Comparison of ENCODE assay signal across 24 cellular contexts in the genomic region with DNA sequence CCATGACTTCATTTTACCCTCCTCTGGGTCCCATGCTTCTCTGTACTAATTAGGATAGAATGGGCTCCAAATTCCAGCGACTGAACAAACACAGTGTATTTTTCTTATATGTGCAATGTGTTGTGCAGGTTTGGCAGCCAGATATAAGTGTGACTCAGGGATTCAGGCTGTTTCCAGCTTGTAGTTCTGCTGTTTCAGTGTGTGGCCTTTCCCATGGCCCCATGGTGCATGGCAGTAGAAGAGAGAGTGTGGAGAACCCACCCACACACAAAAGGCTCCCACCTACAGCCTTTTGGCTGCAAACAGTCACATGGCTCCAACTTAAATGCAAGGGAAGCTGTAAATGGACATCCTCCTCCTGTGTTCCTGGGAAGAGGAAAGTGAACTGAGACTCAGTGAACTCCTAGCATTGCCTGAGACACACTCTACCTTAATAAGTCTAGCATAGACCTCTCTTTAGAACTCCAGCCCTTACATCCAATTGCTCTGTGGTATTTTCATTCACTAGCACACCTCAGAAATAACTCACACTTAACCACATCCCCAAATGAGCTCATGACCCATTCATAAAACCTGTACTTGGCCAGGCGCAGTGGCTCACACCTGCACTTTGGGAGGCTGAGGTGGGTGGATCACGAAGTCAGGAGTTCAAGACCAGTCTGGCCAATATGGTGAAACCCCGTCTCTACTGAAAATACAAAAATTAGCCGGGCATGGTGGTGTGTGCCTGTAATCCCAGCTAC. TPM values are rescaled to one million over a fixed set of nuclear protein-coding genes. Genes with fewer than 3 reads are reported as not detected.
DNase-seq lines count a peak whose midpoint lies in the region; ATAC-seq and TF ChIP-seq lines count a peak whose summit lies in the region.
"Had no signal": no experiment of that assay in that cellular context is flagged by ENCODE, and none has a peak within 500 bp of the region (broad histone marks: within the 10 kb centered on the region; RNA-seq: fewer than 3 reads in every experiment).

No MANE protein-coding gene starts in this region.

- H3K36me3 Mint-ChIP-seq in activated CD8-positive, alpha-beta T cell treated with anti-CD3 and anti-CD28 coated beads for 36 hours (ENCODE audit: low read depth), result no peaks in the 10 kb centered on the region
- no peaks in the 10 kb centered on the region for H3K36me3 Mint-ChIP-seq in activated CD8-positive, alpha-beta T cell treated with anti-CD3 and anti-CD28 coated beads, Interleukin-2, amount 10 ng/mL, durations not matched to agents 7 days and 5 days (ENCODE audit: low read depth)
- H3K36me3 Mint-ChIP-seq: natural killer cell treated with Interleukin-12 subunit alpha and Interleukin-12 subunit beta and Interleukin-15 and Interleukin-18, amount 100 ng/mL, for 72 hours; type B pancreatic cell had no signal

- peaks cover 18% of the 10 kb centered on the region for H3K27me3 Mint-ChIP-seq in activated CD8-positive, alpha-beta T cell treated with anti-CD3 and anti-CD28 coated beads for 36 hours
- H3K27me3 Mint-ChIP-seq in activated CD8-positive, alpha-beta T cell treated with anti-CD3 and anti-CD28 coated beads, Interleukin-2, amount 10 ng/mL, durations not matched to agents 7 days and 5 days (ENCODE audit: low read depth), result peaks cover 29% of the 10 kb centered on the region

- ATAC-seq in activated CD8-positive, alpha-beta T cell treated with anti-CD3 and anti-CD28 coated beads for 36 hours, result peak; percentile 45
- no peak for ATAC-seq in activated CD8-positive, alpha-beta T cell treated with anti-CD3 and anti-CD28 coated beads, Interleukin-2, amount 10 ng/mL, durations not matched to agents 7 days and 5 days
- ATAC-seq in GM21723 (IDR thresholded peaks at IDR 0.05; ENCODE audit: unreplicated experiment), result peak; percentile 52
- no peak for ATAC-seq in HG02678 (IDR thresholded peaks at IDR 0.05; ENCODE audit: unreplicated experiment)
- ATAC-seq: natural killer cell treated with Interleukin-12 subunit alpha and Interleukin-12 subunit beta and Interleukin-15 and Interleukin-18, amount 100 ng/mL, for 72 hours had no signal

- intact Hi-C loops in activated CD8-positive, alpha-beta T cell treated with anti-CD3 and anti-CD28 coated beads for 36 hours (cut with micrococcal nuclease), result no loop called here

- H3K9me3 ChIP-seq in MG63, result no peaks in the 10 kb centered on the region

- H3K4me3 ChIP-seq in MG63 (no peak overlapping the region), H7 (ENCODE audit: insufficient read depth, low read depth, low read length) (no peak overlapping the region)

- DNase-seq in activated CD8-positive, alpha-beta T cell treated with anti-CD3 and anti-CD28 coated beads for 36 hours, result peak; percentile 15
- no peak for DNase-seq in activated CD8-positive, alpha-beta T cell treated with anti-CD3 and anti-CD28 coated beads, Interleukin-2, amount 10 ng/mL, durations not matched to agents 7 days and 5 days
- DNase-seq in MG63, result peak; percentile 60
- DNase-seq in middle frontal gyrus (ENCODE audit: extremely low spot score, low spot score), result peak; percentile 16
- no peak for DNase-seq in H7
- DNase-seq in HUDEP-2 (lab: John Stamatoyannopoulos, UW; ENCODE audit: unreplicated experiment in 76 of 76), result no peak
- DNase-seq: 8988T; activated effector memory CD4-positive, alpha-beta T cell treated with anti-CD3 and anti-CD28 coated beads, Interleukin-2, amount 50 U/mL, for 16 hours; amniotic stem cell; C1 segment of cervical spinal cord; caudate nucleus; DMS 273 treated with DMSO at 0.1 percent for 48 hours; erythroblast; KG1; left cardiac atrium; mesendoderm; NCI-H1048; NCI-H510A; stimulated activated CD4-positive, alpha-beta T cell treated with anti-CD3 and anti-CD28 coated beads, Interleukin-1b, Interleukin-23, amount 100 ng/mL, for 48 hours had no signal

- H3K36me3 ChIP-seq in MG63, result no peaks in the 10 kb centered on the region
- no peaks in the 10 kb centered on the region for H3K36me3 ChIP-seq in H7 (replicated peaks; ENCODE audit: control insufficient read depth, insufficient read depth, low read length)

- no peaks in the 10 kb centered on the region for H3K9me3 Mint-ChIP-seq in activated CD8-positive, alpha-beta T cell treated with anti-CD3 and anti-CD28 coated beads for 36 hours
- no peaks in the 10 kb centered on the region for H3K9me3 Mint-ChIP-seq in activated CD8-positive, alpha-beta T cell treated with anti-CD3 and anti-CD28 coated beads, Interleukin-2, amount 10 ng/mL, durations not matched to agents 7 days and 5 days (ENCODE audit: insufficient read depth)
- H3K9me3 Mint-ChIP-seq: natural killer cell treated with Interleukin-12 subunit alpha and Interleukin-12 subunit beta and Interleukin-15 and Interleukin-18, amount 100 ng/mL, for 72 hours; stimulated activated naive CD8-positive, alpha-beta T cell treated with anti-CD3 and anti-CD28 coated beads, Interleukin-15, Interleukin-2, amounts not matched to agents 100 ng/mL and 50 ng/mL, for 24 hours; type B pancreatic cell had no signal

- TF ChIP-seq CTCF in activated CD8-positive, alpha-beta T cell treated with anti-CD3 and anti-CD28 coated beads for 36 hours (IDR thresholded peaks at IDR 0.05), result no peak

- no peaks in the 10 kb centered on the region for H3K4me1 Mint-ChIP-seq in activated CD8-positive, alpha-beta T cell treated with anti-CD3 and anti-CD28 coated beads for 36 hours (ENCODE audit: low read depth)
- no peaks in the 10 kb centered on the region for H3K4me1 Mint-ChIP-seq in activated CD8-positive, alpha-beta T cell treated with anti-CD3 and anti-CD28 coated beads, Interleukin-2, amount 10 ng/mL, durations not matched to agents 7 days and 5 days (ENCODE audit: low read depth)

- no peak overlapping the region for H3K27ac Mint-ChIP-seq in activated CD8-positive, alpha-beta T cell treated with anti-CD3 and anti-CD28 coated beads for 36 hours
- H3K27ac Mint-ChIP-seq in activated CD8-positive, alpha-beta T cell treated with anti-CD3 and anti-CD28 coated beads, Interleukin-2, amount 10 ng/mL, durations not matched to agents 7 days and 5 days, result no peak overlapping the region
- H3K27ac Mint-ChIP-seq: natural killer cell treated with Interleukin-12 subunit alpha and Interleukin-12 subunit beta and Interleukin-15 and Interleukin-18, amount 100 ng/mL, for 72 hours; stimulated activated naive CD8-positive, alpha-beta T cell treated with anti-CD3 and anti-CD28 coated beads, Interleukin-15, Interleukin-2, amounts not matched to agents 100 ng/mL and 50 ng/mL, for 24 hours; type B pancreatic cell had no signal

- no peaks in the 10 kb centered on the region for H3K27me3 ChIP-seq in MG63
- no peaks in the 10 kb centered on the region; the same call in 1 of the 2 replicates for H3K27me3 ChIP-seq in H7 (ENCODE audit: control insufficient read depth, insufficient read depth, low read length)

- H3K4me3 Mint-ChIP-seq in activated CD8-positive, alpha-beta T cell treated with anti-CD3 and anti-CD28 coated beads for 36 hours, result no peak overlapping the region
- H3K4me3 Mint-ChIP-seq in activated CD8-positive, alpha-beta T cell treated with anti-CD3 and anti-CD28 coated beads, Interleukin-2, amount 10 ng/mL, durations not matched to agents 7 days and 5 days, result no peak overlapping the region
- H3K4me3 Mint-ChIP-seq: natural killer cell treated with Interleukin-12 subunit alpha and Interleukin-12 subunit beta and Interleukin-15 and Interleukin-18, amount 100 ng/mL, for 72 hours; stimulated activated naive CD8-positive, alpha-beta T cell treated with anti-CD3 and anti-CD28 coated beads, Interleukin-15, Interleukin-2, amounts not matched to agents 100 ng/mL and 50 ng/mL, for 24 hours; type B pancreatic cell had no signal

- CTCF ChIA-PET in activated CD8-positive, alpha-beta T cell treated with anti-CD3 and anti-CD28 coated beads for 36 hours (lab: Charles Lee), result interaction anchor here (1.3 to 3.7 kb wide), 6 partner anchors 8 to 104 kb away, joined by 4 to 17 read pairs (median 7); no protein-coding TSS in a partner anchor
- CTCF ChIA-PET in activated CD8-positive, alpha-beta T cell treated with anti-CD3 and anti-CD28 coated beads, Interleukin-2, amount 10 ng/mL, durations not matched to agents 7 days and 5 days (lab: Charles Lee), result interaction anchor here (0.6 to 2.1 kb wide), 7 partner anchors 9 to 346 kb away, joined by 3 to 9 read pairs (median 4); no protein-coding TSS in a partner anchor

- POLR2A ChIA-PET in activated CD8-positive, alpha-beta T cell treated with anti-CD3 and anti-CD28 coated beads for 36 hours (lab: Charles Lee), result no interaction called here
- POLR2A ChIA-PET in activated CD8-positive, alpha-beta T cell treated with anti-CD3 and anti-CD28 coated beads, Interleukin-2, amount 10 ng/mL, durations not matched to agents 7 days and 5 days (lab: Charles Lee), result no interaction called here

RNA-seq across cellular contexts. Expression of gene KIAA0040, which starts 58.7 kb away (rescaled TPM):
- 10 to 100 TPM; 20.8 to 21.1 TPM for total RNA-seq in activated CD8-positive, alpha-beta T cell treated with anti-CD3 and anti-CD28 coated beads for 36 hours
- total RNA-seq in activated CD8-positive, alpha-beta T cell treated with anti-CD3 and anti-CD28 coated beads, Interleukin-2, amount 10 ng/mL, durations not matched to agents 7 days and 5 days, result 10 to 100 TPM; 50.8 to 51.0 TPM
- total RNA-seq in MG63 (2014; rRNA removed; shearing (Covaris generic); ENCODE audit: low replicate concordance), result 0.66 and 1.2 TPM in 2 replicates
- total RNA-seq in H7 (2014; rRNA removed; shearing (Covaris generic)), result 10.2 and 10.6 TPM in 2 replicates

Comparison
In these comparisons a context has a peak if more than half of its experiments do, and no peak if none do; other contexts are left out.
1. ATAC-seq: peak in activated CD8-positive, alpha-beta T cell treated with anti-CD3 and anti-CD28 coated beads for 36 hours (single experiment) and GM21723 (single experiment); none in activated CD8-positive, alpha-beta T cell treated with anti-CD3 and anti-CD28 coated beads, Interleukin-2, amount 10 ng/mL, durations not matched to agents 7 days and 5 days (single experiment) and HG02678 (single experiment).
2. DNase-seq: peak in activated CD8-positive, alpha-beta T cell treated with anti-CD3 and anti-CD28 coated beads for 36 hours (single experiment), MG63 (single experiment) and middle frontal gyrus (single experiment); none in activated CD8-positive, alpha-beta T cell treated with anti-CD3 and anti-CD28 coated beads, Interleukin-2, amount 10 ng/mL, durations not matched to agents 7 days and 5 days (single experiment), H7 (single experiment) and HUDEP-2 (0 of 76).